ENCODE assay signal across 11 cellular contexts in the genomic region with DNA sequence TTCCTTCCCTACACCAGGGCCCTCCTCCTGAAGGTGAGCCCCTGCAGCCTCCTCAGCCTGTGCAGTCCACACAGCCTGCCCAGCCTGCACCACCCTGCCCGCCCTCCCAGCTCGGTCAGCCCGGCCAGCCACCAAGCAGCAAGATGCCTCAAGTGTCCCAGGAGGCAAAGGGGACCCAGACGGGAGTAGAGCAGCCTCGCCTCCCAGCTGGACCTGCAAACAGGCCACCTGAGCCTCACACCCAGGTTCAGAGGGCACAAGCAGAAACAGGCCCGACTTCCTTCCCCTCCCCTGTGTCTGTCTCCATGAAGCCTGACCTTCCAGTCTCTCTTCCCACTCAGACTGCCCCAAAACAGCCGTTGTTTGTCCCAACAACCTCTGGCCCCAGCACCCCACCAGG. TPM values are rescaled to one million over a fixed set of nuclear protein-coding genes. Genes with fewer than 3 reads are reported as not detected.
DNase-seq lines count a peak whose midpoint lies in the region; ATAC-seq, FAIRE-seq and TF ChIP-seq lines count a peak whose summit lies in the region.
"Had no signal": no experiment of that assay in that cellular context is flagged by ENCODE, and none has a peak within 500 bp of the region (broad histone marks: within the 10 kb centered on the region; RNA-seq: fewer than 3 reads in every experiment).

No MANE protein-coding gene starts in this region.

- H3K27me3 ChIP-seq in left ventricle myocardium inferior (ENCODE audit: low read depth) (no peaks in the 10 kb centered on the region), astrocyte (ENCODE audit: insufficient read depth, low read length) (no peaks in the 10 kb centered on the region), vagina (no peaks in the 10 kb centered on the region)
- H3K27me3 ChIP-seq: heart right ventricle had no signal

- no peaks in the 10 kb centered on the region for H3K27me3 Mint-ChIP-seq in astrocyte (ENCODE audit: low read depth, unreplicated experiment)

- no peak for FAIRE-seq in astrocyte (lab: Jason Lieb, UNC)

- peak overlapping the region; percentile 10 for H3K4me2 ChIP-seq in astrocyte (ENCODE audit: low read length)

- no peak overlapping the region for H2AFZ ChIP-seq in astrocyte (ENCODE audit: low read depth, low read length)

- no peak overlapping the region for H3K27ac Mint-ChIP-seq in astrocyte (ENCODE audit: unreplicated experiment)

- no peak for TF ChIP-seq POLR2A in vagina (IDR thresholded peaks at IDR 0.05)

- ATAC-seq in left cardiac atrium, result no peak
- ATAC-seq in mucosa of descending colon, result peak; percentile 9
- no peak for ATAC-seq in HG02970 (IDR thresholded peaks at IDR 0.05; ENCODE audit: low FRiP score, unreplicated experiment)
- ATAC-seq: heart right ventricle had no signal

- peaks cover 6% of the 10 kb centered on the region for H3K4me1 Mint-ChIP-seq in astrocyte (ENCODE audit: low read depth, unreplicated experiment)

- peaks cover 22% of the 10 kb centered on the region for H3K4me1 ChIP-seq in left ventricle myocardium inferior
- H3K4me1 ChIP-seq in astrocyte (ENCODE audit: insufficient read depth, low read length), result peaks cover 19% of the 10 kb centered on the region
- H3K4me1 ChIP-seq in mucosa of descending colon (ENCODE audit: low read depth), result peaks cover 4% of the 10 kb centered on the region
- no peaks in the 10 kb centered on the region for H3K4me1 ChIP-seq in vagina

- H3K27ac ChIP-seq in left ventricle myocardium inferior (replicated peaks), result peak overlapping the region; percentile 9
- H3K27ac ChIP-seq in astrocyte (ENCODE audit: low read depth, low read length), result peak overlapping the region; percentile 47
- peak overlapping the region; percentile 13 for H3K27ac ChIP-seq in vagina

- no peak overlapping the region for H3K4me3 Mint-ChIP-seq in astrocyte (ENCODE audit: unreplicated experiment)

- H3K9me3 Mint-ChIP-seq in astrocyte (ENCODE audit: unreplicated experiment), result peaks cover 2% of the 10 kb centered on the region

- no peak for DNase-seq in left ventricle myocardium inferior
- DNase-seq in left cardiac atrium, result no peak
- DNase-seq in astrocyte (ENCODE audit: low read depth), result no peak
- no peak for DNase-seq in mucosa of descending colon
- DNase-seq in vagina (ENCODE audit: extremely low spot score in 2 of 2), result no peak
- DNase-seq in hippocampal formation (lab: John Stamatoyannopoulos, UW), result no peak
- no peak for DNase-seq in NOMO-1 treated with DMSO at 0.1 percent for 48 hours (lab: John Stamatoyannopoulos, UW; ENCODE audit: unreplicated experiment)
- DNase-seq: activated CD4-positive, alpha-beta T cell treated with anti-CD3 and anti-CD28 coated beads for 4 hours; heart right ventricle; NCI-H2081 treated with DMSO at 0.1 percent for 48 hours had no signal

- H3K9me3 ChIP-seq in left ventricle myocardium inferior (replicated peaks) (no peaks in the 10 kb centered on the region), astrocyte (ENCODE audit: insufficient read depth, low read depth, low read length) (no peaks in the 10 kb centered on the region), mucosa of descending colon (no peaks in the 10 kb centered on the region), vagina (no peaks in the 10 kb centered on the region)
- H3K9me3 ChIP-seq: heart right ventricle had no signal

- peaks cover 36% of the 10 kb centered on the region for H3K36me3 Mint-ChIP-seq in astrocyte (ENCODE audit: low read depth, unreplicated experiment)

- TF ChIP-seq CTCF in left ventricle myocardium inferior (IDR thresholded peaks at IDR 0.05; ENCODE audit: borderline replicate concordance) (no peak), astrocyte (IDR thresholded peaks at IDR 0.05; ENCODE audit: insufficient read depth, low read depth, low read length) (no peak), mucosa of descending colon (IDR thresholded peaks at IDR 0.05) (no peak), vagina (IDR thresholded peaks at IDR 0.05) (no peak)

- intact Hi-C loops in left ventricle myocardium inferior (cut with micrococcal nuclease) (no loop called here), left cardiac atrium (cut with DNase I) (no loop called here), mucosa of descending colon (cut with DNase I, micrococcal nuclease) (no loop called here), vagina (cut with DNase I) (no loop called here)

- H3K36me3 ChIP-seq in left ventricle myocardium inferior, result peaks cover 100% of the 10 kb centered on the region
- peaks cover 30% of the 10 kb centered on the region for H3K36me3 ChIP-seq in astrocyte (ENCODE audit: insufficient read depth, low read length)
- peaks cover 10% of the 10 kb centered on the region for H3K36me3 ChIP-seq in mucosa of descending colon (ENCODE audit: low read depth)
- peaks cover 0 to 76% of the 10 kb centered on the region in 2 donors for H3K36me3 ChIP-seq in vagina

- H3K9ac ChIP-seq in astrocyte (ENCODE audit: low read length), result peak overlapping the region; percentile 34

- H4K20me1 ChIP-seq in astrocyte (ENCODE audit: insufficient read depth, low read length), result peaks cover 22% of the 10 kb centered on the region

- H3K79me2 ChIP-seq in astrocyte (ENCODE audit: insufficient read depth, low read length), result peaks cover 26% of the 10 kb centered on the region

- H3K4me3 ChIP-seq in left ventricle myocardium inferior, result no peak overlapping the region
- H3K4me3 ChIP-seq in astrocyte (ENCODE audit: insufficient read depth, low read depth, low read length), result no peak overlapping the region
- H3K4me3 ChIP-seq in mucosa of descending colon, result no peak overlapping the region
- H3K4me3 ChIP-seq in vagina, result no peak overlapping the region
- H3K4me3 ChIP-seq: heart right ventricle had no signal

RNA-seq across cellular contexts. Expression of a gene that starts 38.8 kb away (rescaled TPM):
- 24.7 TPM for total RNA-seq in left ventricle myocardium inferior
- 10 to 100 TPM; 22.4 to 24.6 TPM for total RNA-seq in left cardiac atrium
- 28.1 and 28.8 TPM in 2 replicates for total RNA-seq in astrocyte
- total RNA-seq in mucosa of descending colon, result 10 to 100 TPM; 29.2 to 40.8 (median 34.6) TPM
- 38.5 TPM for total RNA-seq in vagina
